ENCODE assay signal across 20 cellular contexts in genomic region chr15:40948706-40949473, GRCh38. TPM values are rescaled to one million over a fixed set of nuclear protein-coding genes. Genes with fewer than 3 reads are reported as not detected.
A peak's percentile ranks its signal among the peaks of the same experiment; 100 is the strongest.
DNase-seq lines count a peak whose midpoint lies in the region; ATAC-seq, FAIRE-seq and TF ChIP-seq lines count a peak whose summit lies in the region.
"Had no signal": no experiment of that assay in that cellular context is flagged by ENCODE, and none has a peak within 500 bp of the region (broad histone marks: within the 10 kb centered on the region; RNA-seq: fewer than 3 reads in every experiment).

No MANE protein-coding gene starts in this region.

- no peaks in the 10 kb centered on the region for H3K27me3 ChIP-seq in right cardiac atrium (ENCODE audit: control insufficient read depth, insufficient read depth)
- H3K27me3 ChIP-seq in osteoblast (ENCODE audit: insufficient read depth, low read length), result no peaks in the 10 kb centered on the region
- no peaks in the 10 kb centered on the region for H3K27me3 ChIP-seq in dorsolateral prefrontal cortex
- H3K27me3 ChIP-seq: BE2C had no signal

- no peak overlapping the region for H2AFZ ChIP-seq in osteoblast (ENCODE audit: low read length)
- H2AFZ ChIP-seq: GM23248 had no signal

- H3K4me1 ChIP-seq in right cardiac atrium (ENCODE audit: control insufficient read depth, insufficient read depth, low read length) (no peaks in the 10 kb centered on the region), kidney (ENCODE audit: control insufficient read depth in 1 of 2, insufficient read depth in 1 of 2, low read depth in 1 of 2, low read length in 2 of 2) (peaks cover 4 to 5% of the 10 kb centered on the region in 2 donors), osteoblast (ENCODE audit: insufficient read depth, low read length) (peaks cover 8% of the 10 kb centered on the region)
- H3K4me1 ChIP-seq: BE2C had no signal

- ATAC-seq in Right ventricle myocardium superior (ENCODE audit: poor library complexity) (no peak), right cardiac atrium (no peak), GM18519 (IDR thresholded peaks at IDR 0.05; ENCODE audit: low FRiP score, unreplicated experiment) (no peak)
- ATAC-seq: CD8-positive, alpha-beta T cell had no signal

- H3K4me3 ChIP-seq in right cardiac atrium (ENCODE audit: low read length), result no peak overlapping the region
- H3K4me3 ChIP-seq in kidney (ENCODE audit: low read length in 2 of 2), result no peak overlapping the region
- no peak overlapping the region for H3K4me3 ChIP-seq in osteoblast (ENCODE audit: insufficient read depth, low read length)
- H3K4me3 ChIP-seq in dorsolateral prefrontal cortex, result no peak overlapping the region
- H3K4me3 ChIP-seq: GM23248 had no signal

- peaks cover 6% of the 10 kb centered on the region for H3K79me2 ChIP-seq in osteoblast (ENCODE audit: insufficient read depth, low read length)

- TF ChIP-seq CTCF in kidney (IDR thresholded peaks at IDR 0.05; ENCODE audit: borderline replicate concordance, extremely low read depth, insufficient read depth) (no peak), osteoblast (IDR thresholded peaks at IDR 0.05; ENCODE audit: extremely low read depth, low read depth, low read length) (no peak), dorsolateral prefrontal cortex (IDR thresholded peaks at IDR 0.05 in 54 of 56, conservative IDR thresholded peaks at IDR 0.05 in 2 of 56; ENCODE audit: low read depth in 1 of 56, partially characterized antibody in 56 of 56) (no peak)

- no peak overlapping the region for H3K9ac ChIP-seq in kidney (ENCODE audit: low read length in 2 of 2)
- H3K9ac ChIP-seq: GM23248 had no signal

- WGBS in right cardiac atrium, result 61% methylated on average over 21 of the region's 21 CpGs

- H3K27ac ChIP-seq in right cardiac atrium (ENCODE audit: low read length) (no peak overlapping the region), kidney (ENCODE audit: low read depth in 2 of 2, low read length in 2 of 2) (no peak overlapping the region), osteoblast (ENCODE audit: low read depth, low read length) (no peak overlapping the region), dorsolateral prefrontal cortex (no peak overlapping the region)
- H3K27ac ChIP-seq: 22Rv1, GM23248 had no signal

- H3K4me2 ChIP-seq in osteoblast (ENCODE audit: insufficient read depth, low read length), result no peak overlapping the region

- FAIRE-seq in kidney (lab: Jason Lieb, UNC), result no peak

- DNase-seq in Right ventricle myocardium superior, result peak; percentile 28
- no peak for DNase-seq in right cardiac atrium
- DNase-seq in kidney, result peak; percentile 32
- DNase-seq in osteoblast (ENCODE audit: insufficient read length, low spot score, missing footprints), result peak; percentile 51
- DNase-seq in stimulated activated CD4-positive, alpha-beta T cell treated with anti-CD3 and anti-CD28 coated beads, Interleukin-2, amount 100 ng/mL, for 48 hours, result no peak
- DNase-seq in dorsolateral prefrontal cortex, result no peak
- no peak for DNase-seq in activated naive CD4-positive, alpha-beta T cell treated with Interleukin-2 at 50 U/mL for 16 hours
- DNase-seq: BE2C; CD8-positive, alpha-beta T cell; DMS79; GM23248; HFFc6; NCI-H1105 treated with DMSO at 0.1 percent for 48 hours; NCI-H1694 treated with DMSO at 0.1 percent for 48 hours; NCI-H2107; NCI-H2227 treated with DMSO at 0.1 percent for 48 hours; NCI-H524 had no signal

- intact Hi-C loops in Right ventricle myocardium superior (cut with DNase I), result loop anchor here (5.0 kb wide), 1 partner anchor 33 kb away; no protein-coding TSS in a partner anchor
- intact Hi-C loops in right cardiac atrium (cut with DNase I), result loop anchor here in 1 of 4 donors (10.0 kb wide), 1 partner anchor 66 kb away; no protein-coding TSS in a partner anchor
- intact Hi-C loops in kidney (cut with DNase I), result no loop called here
- intact Hi-C loops in dorsolateral prefrontal cortex (cut with DNase I), result no loop called here

- H3K9me3 ChIP-seq in right cardiac atrium (ENCODE audit: control insufficient read depth, low read length), result no peaks in the 10 kb centered on the region
- H3K9me3 ChIP-seq in kidney (ENCODE audit: control insufficient read depth in 1 of 2, low read length in 2 of 2), result no peaks in the 10 kb centered on the region
- H3K9me3 ChIP-seq in osteoblast (ENCODE audit: low read depth, low read length), result no peaks in the 10 kb centered on the region
- H3K9me3 ChIP-seq: BE2C had no signal

- no peaks in the 10 kb centered on the region for H4K20me1 ChIP-seq in osteoblast (ENCODE audit: insufficient read depth, low read length)

- H3K36me3 ChIP-seq in kidney (ENCODE audit: control insufficient read depth in 1 of 2, insufficient read depth in 2 of 2, low read length in 2 of 2) (no peaks in the 10 kb centered on the region), osteoblast (ENCODE audit: insufficient read depth, low read length) (no peaks in the 10 kb centered on the region)
- H3K36me3 ChIP-seq: BE2C had no signal

RNA-seq across cellular contexts. Expression of gene CHAC1, which starts 4.4 kb away (rescaled TPM):
- total RNA-seq in Right ventricle myocardium superior, result 0.46 TPM
- 1 to 10 TPM; 1.6 to 2.0 (median 1.7) TPM for total RNA-seq in right cardiac atrium
- 3.2 TPM for polyA plus RNA-seq in right cardiac atrium
- total RNA-seq in kidney, result 4.7 TPM
- 21.1 TPM for polyA plus RNA-seq in kidney (ENCODE audit: insufficient read depth, low read depth, low replicate concordance)
- 30.0 and 30.1 TPM in 2 replicates for total RNA-seq in osteoblast
- total RNA-seq in dorsolateral prefrontal cortex, result 10 to 100 TPM in 48 of 120 experiments, 1 to 10 TPM in 72; 2.8 to 19.8 (median 9.3) TPM

RNA-seq across cellular contexts. Expression of gene DLL4, which starts 19.8 kb away (rescaled TPM):
- total RNA-seq in Right ventricle myocardium superior (10.7 TPM), right cardiac atrium (10 to 100 TPM in 1 of 4 donors, 1 to 10 TPM in 3; 5.9 to 14.4 (median 7.2) TPM), kidney (9.4 TPM), osteoblast (not detected in 2 replicates), dorsolateral prefrontal cortex (10 to 100 TPM in 41 of 120 experiments, 1 to 10 TPM in 79; 2.2 to 25.3 (median 7.9) TPM)
- polyA plus RNA-seq in right cardiac atrium (7.2 TPM), kidney (ENCODE audit: insufficient read depth, low read depth, low replicate concordance) (5.8 TPM)
- total RNA-seq: GM23248 had no signal
- polyA plus RNA-seq: GM23248, IgD-negative memory B cell had no signal

RNA-seq across cellular contexts. Expression of gene VPS18, which starts 54.6 kb away (rescaled TPM):
- total RNA-seq in Right ventricle myocardium superior (18.4 TPM), right cardiac atrium (10 to 100 TPM; 17.6 to 21.0 (median 19.4) TPM), kidney (28.1 TPM), osteoblast (55.4 and 60.8 TPM in 2 replicates), dorsolateral prefrontal cortex (10 to 100 TPM; 19.3 to 39.4 (median 29.9) TPM)
- polyA plus RNA-seq in right cardiac atrium (12.7 TPM), kidney (ENCODE audit: insufficient read depth, low read depth, low replicate concordance) (21.9 TPM)

Comparison
In these comparisons a context has a peak if more than half of its experiments do, and no peak if none do; other contexts are left out.
1. DNase-seq: peak in Right ventricle myocardium superior (single experiment), kidney (single experiment) and osteoblast (single experiment); none in right cardiac atrium (0 of 3), stimulated activated CD4-positive, alpha-beta T cell treated with anti-CD3 and anti-CD28 coated beads, Interleukin-2, amount 100 ng/mL, for 48 hours (0 of 2), dorsolateral prefrontal cortex (0 of 10) and activated naive CD4-positive, alpha-beta T cell treated with Interleukin-2 at 50 U/mL for 16 hours (single experiment).